ENCODE assay signal across 24 cellular contexts in genomic region chr18:7520200-7520780, GRCh38.
"Had no signal": no experiment of that assay in that cellular context is flagged by ENCODE, and none has a peak within 500 bp of the region (broad histone marks: within the 10 kb centered on the region; RNA-seq: fewer than 3 reads in every experiment).

No MANE protein-coding gene starts in this region.

- H3K9me3 ChIP-seq: adrenal gland, body of pancreas, right lobe of liver, thoracic aorta, vagina had no signal

- H3K27ac ChIP-seq: adrenal gland, body of pancreas, epithelial cell of prostate, right lobe of liver, thoracic aorta, vagina had no signal

- H3K4me3 ChIP-seq: adrenal gland, body of pancreas, right lobe of liver, thoracic aorta, vagina had no signal

- H3K4me1 ChIP-seq: body of pancreas, right lobe of liver, vagina had no signal

- DNase-seq: activated CD4-positive, alpha-beta T cell treated with anti-CD3 and anti-CD28 coated beads for 48 hours; activated CD4-positive, alpha-beta T cell treated with anti-CD3 and anti-CD28 coated beads, Interleukin-2, amount 50 U/mL, for 48 hours; activated CD8-positive, alpha-beta memory T cell treated with anti-CD3 and anti-CD28 coated beads for 24 hours; activated effector memory CD4-positive, alpha-beta T cell treated with anti-CD3 and anti-CD28 coated beads, Interleukin-2, amount 50 U/mL, for 16 hours; activated naive CD4-positive, alpha-beta T cell treated with anti-CD3 and anti-CD28 coated beads for 36 hours; activated naive CD8-positive, alpha-beta T cell treated with anti-CD3 and anti-CD28 coated beads for 36 hours; adrenal gland; aorta; body of pancreas; dermis blood vessel endothelial cell; effector CD4-positive, alpha-beta T cell; glutamatergic neuron; left ventricle myocardium superior; posterior cingulate gyrus; right lobe of liver; stimulated activated CD4-positive, alpha-beta T cell treated with anti-CD3 and anti-CD28 coated beads, Interleukin-4, amount 100 ng/mL, for 24 hours had no signal

- FAIRE-seq: colon, frontal cortex, islet of Langerhans had no signal

- H3K27me3 ChIP-seq: adrenal gland, body of pancreas, right lobe of liver, vagina had no signal

- H3K36me3 ChIP-seq: adrenal gland, right lobe of liver, thoracic aorta, vagina had no signal

- ATAC-seq: activated CD4-positive, CD25-positive, alpha-beta regulatory T cell treated with anti-CD3 and anti-CD28 coated beads, Interleukin-2, amount 50 U/mL, for 24 hours; body of pancreas; left ventricle myocardium superior; right lobe of liver; stimulated activated effector memory CD8-positive, alpha-beta T cell treated with anti-CD3 and anti-CD28 coated beads, Interleukin-12 subunit alpha, Interleukin-12 subunit beta, amount 100 ng/mL, for 72 hours had no signal
